8 cellular contexts compared by ENCODE assay signal in the genomic region with DNA sequence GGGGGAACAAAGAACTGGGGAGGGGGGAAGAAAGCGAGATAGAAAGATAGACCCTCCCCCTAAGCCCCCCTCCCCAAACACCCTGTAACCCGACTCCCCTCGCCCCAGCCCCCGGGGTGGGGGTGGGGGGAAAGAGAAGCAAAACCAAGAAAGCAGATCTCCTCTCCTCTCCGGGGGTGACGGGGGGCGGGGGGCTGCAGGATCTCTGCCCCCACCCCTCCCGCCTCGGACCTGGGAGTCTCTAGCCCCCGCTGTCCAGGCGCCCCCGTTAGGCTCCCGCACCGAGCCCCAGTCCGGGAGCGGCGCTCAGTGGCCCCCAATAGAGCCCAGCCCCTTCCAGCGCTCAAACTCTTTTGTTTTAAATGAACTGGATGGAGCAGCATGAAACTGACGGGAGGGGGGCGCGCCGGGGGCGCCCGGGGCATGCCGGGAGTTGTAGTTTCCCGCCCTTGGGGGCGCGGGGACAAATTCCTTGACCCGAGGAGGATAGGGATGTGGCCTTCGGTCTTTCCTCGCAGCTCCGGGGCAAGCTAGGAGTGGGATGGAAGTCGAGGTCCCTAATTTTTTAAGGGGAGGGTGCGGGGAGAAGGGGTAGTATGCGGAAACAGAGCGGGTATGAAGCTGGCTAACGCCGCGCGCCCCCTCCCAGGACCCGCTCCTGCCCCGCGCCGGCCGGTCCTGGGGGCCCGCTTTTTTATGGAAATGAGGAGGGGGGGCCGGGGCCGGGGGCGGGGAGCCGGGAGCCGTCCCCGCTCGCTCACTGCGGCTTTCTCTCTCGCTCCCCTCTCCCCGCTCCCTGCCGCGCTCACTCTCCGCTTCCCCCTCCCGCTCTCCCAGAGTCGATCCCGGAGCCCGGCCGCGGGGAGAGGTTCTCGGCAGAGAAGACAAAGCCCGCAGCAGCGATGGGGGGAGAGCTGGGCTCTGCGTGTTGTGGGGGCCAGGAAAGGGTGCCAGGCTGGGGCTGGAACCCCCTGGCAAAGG. TPM values are rescaled to one million over a fixed set of nuclear protein-coding genes. Genes with fewer than 3 reads are reported as not detected.
A peak's percentile ranks its signal among the peaks of the same experiment; 100 is the strongest.
DNase-seq lines count a peak whose midpoint lies in the region; ATAC-seq and TF ChIP-seq lines count a peak whose summit lies in the region.

A gene with protein sequence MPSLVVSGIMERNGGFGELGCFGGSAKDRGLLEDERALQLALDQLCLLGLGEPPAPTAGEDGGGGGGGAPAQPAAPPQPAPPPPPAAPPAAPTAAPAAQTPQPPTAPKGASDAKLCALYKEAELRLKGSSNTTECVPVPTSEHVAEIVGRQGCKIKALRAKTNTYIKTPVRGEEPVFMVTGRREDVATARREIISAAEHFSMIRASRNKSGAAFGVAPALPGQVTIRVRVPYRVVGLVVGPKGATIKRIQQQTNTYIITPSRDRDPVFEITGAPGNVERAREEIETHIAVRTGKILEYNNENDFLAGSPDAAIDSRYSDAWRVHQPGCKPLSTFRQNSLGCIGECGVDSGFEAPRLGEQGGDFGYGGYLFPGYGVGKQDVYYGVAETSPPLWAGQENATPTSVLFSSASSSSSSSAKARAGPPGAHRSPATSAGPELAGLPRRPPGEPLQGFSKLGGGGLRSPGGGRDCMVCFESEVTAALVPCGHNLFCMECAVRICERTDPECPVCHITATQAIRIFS (minus strand): TSS at position 355 of the 981 bp plus-strand sequence. CDS start 467 bp downstream, outside the sequence.

- no peaks in the 10 kb centered on the region for H4K20me1 ChIP-seq in mammary epithelial cell (ENCODE audit: insufficient read depth, low read length)

- H3K4me3 ChIP-seq in AG04450 (ENCODE audit: low read depth, low read length): peak within 1 kb of the TSS; percentile 87
- peak within 1 kb of the TSS; percentile 70 to 98 (median 84) for H3K4me3 ChIP-seq in mammary epithelial cell (replicated peaks in 1 of 3; ENCODE audit: insufficient read depth in 1 of 3, low read depth in 2 of 3, low read length in 3 of 3)
- peak within 1 kb of the TSS; percentile 89 for H3K4me3 ChIP-seq in iPS-18c (ENCODE audit: insufficient read depth, low read depth, low read length)
- peak within 1 kb of the TSS; percentile 81 to 95 (median 87) for H3K4me3 ChIP-seq in gastrocnemius medialis

- TF ChIP-seq CTCF in AG04450 (IDR thresholded peaks at IDR 0.05; ENCODE audit: low read depth, low read length) (no peak), mammary epithelial cell (conservative IDR thresholded peaks at IDR 0.05 in 1 of 2, IDR thresholded peaks at IDR 0.05 in 1 of 2; ENCODE audit: extremely low read depth in 1 of 2, insufficient read depth in 1 of 2, low read depth in 1 of 2, low read length in 2 of 2) (peak in 1 of 2 donors; percentile 1), gastrocnemius medialis (IDR thresholded peaks at IDR 0.05 in 4 of 5, conservative IDR thresholded peaks at IDR 0.05 in 1 of 5) (no peak)

- POLR2A ChIA-PET in AG04450 (lab: Yijun Ruan, JAX): interaction anchor here (0.5 to 1.4 kb wide), 7 partner anchors 36 to 218 kb away, joined by 3 to 6 read pairs (median 4); no protein-coding TSS in a partner anchor

- no peaks in the 10 kb centered on the region; the same call in 1 of the 2 replicates for H3K9me3 ChIP-seq in AG04450 (ENCODE audit: control insufficient read depth, insufficient read depth, low read length)
- no peaks in the 10 kb centered on the region for H3K9me3 ChIP-seq in mammary epithelial cell (replicated peaks; ENCODE audit: insufficient read depth, low read length)
- H3K9me3 ChIP-seq in iPS-18c (ENCODE audit: control insufficient read depth, insufficient read depth, low read length): peaks cover 4% of the 10 kb centered on the region
- no peaks in the 10 kb centered on the region for H3K9me3 ChIP-seq in gastrocnemius medialis

- H2AFZ ChIP-seq in mammary epithelial cell (ENCODE audit: low read depth, low read length): peak within 1 kb of the TSS; percentile 96

- intact Hi-C loops in mammary epithelial cell (cut with micrococcal nuclease) (loop anchor here (2.0 kb wide), 1 partner anchor 28 kb away; the partner anchor contains the start of gene LAMTOR2), gastrocnemius medialis (cut with DNase I; ENCODE audit: low total_unique reads) (no loop called here)

- H3K9ac ChIP-seq in mammary epithelial cell (ENCODE audit: insufficient read depth, low read length): peak within 1 kb of the TSS; percentile 60

- H3K4me1 ChIP-seq in mammary epithelial cell (ENCODE audit: insufficient read depth, low read length): no peaks in the 10 kb centered on the region
- H3K4me1 ChIP-seq in gastrocnemius medialis: peaks cover 3 to 14% of the 10 kb centered on the region in 2 donors

- H3K27me3 ChIP-seq in AG04450 (ENCODE audit: control insufficient read depth, insufficient read depth, low read length): no peaks in the 10 kb centered on the region
- no peaks in the 10 kb centered on the region for H3K27me3 ChIP-seq in mammary epithelial cell (ENCODE audit: insufficient read depth, low read length)
- H3K27me3 ChIP-seq in gastrocnemius medialis: peaks cover 0 to 5% (median 0%) of the 10 kb centered on the region in 3 donors

- in situ Hi-C loops in mammary epithelial cell (cut with MboI; ENCODE audit: low sequenced_read_pairs in 2 of 2) (no loop called here), gastrocnemius medialis (cut with MboI; ENCODE audit: low sequenced_read_pairs in 4 of 4) (no loop called here)

- DNase-seq in AG04450 (ENCODE audit: low read depth, low spot score) (no peak), NCI-H2107 treated with DMSO at 0.1 percent for 48 hours (lab: John Stamatoyannopoulos, UW; ENCODE audit: unreplicated experiment) (peak; percentile 65), UCSD-AML1 (lab: John Stamatoyannopoulos, UW; ENCODE audit: unreplicated experiment) (peak; percentile 75), mammary epithelial cell (no peak), gastrocnemius medialis (peak in 1 of 2 donors; percentile 50)

- peak within 1 kb of the TSS; percentile 95 for H3K4me2 ChIP-seq in mammary epithelial cell (ENCODE audit: insufficient read depth, low read depth, low read length)

- dilution Hi-C loops in mammary epithelial cell (cut with HindIII; ENCODE audit: low sequenced_read_pairs): no loop called here

- TF ChIP-seq POLR2A in gastrocnemius medialis (IDR thresholded peaks at IDR 0.05): no peak

- no peaks in the 10 kb centered on the region for H3K79me2 ChIP-seq in mammary epithelial cell (ENCODE audit: insufficient read depth, low read length)

- no TSS peak for BruUV-seq in mammary epithelial cell (replicated peaks; lab: Mats Ljungman, UMichigan)

- WGBS in mammary epithelial cell (ENCODE audit: low coverage, missing lambda C conversion rate): 1% methylated on average over 26 of the region's 69 CpGs

- peak; percentile 52 for ATAC-seq in GM21529 (IDR thresholded peaks at IDR 0.05; ENCODE audit: unreplicated experiment)
- ATAC-seq in gastrocnemius medialis: peak; percentile 76 to 80
- ATAC-seq in HG03039 (IDR thresholded peaks at IDR 0.05; ENCODE audit: unreplicated experiment): no peak

- CTCF ChIA-PET in AG04450 (lab: Charles Lee) (interaction anchor here (2.6 to 3.3 kb wide), 3 partner anchors 14 to 143 kb away, joined by 15 to 16 read pairs (median 15); no protein-coding TSS in a partner anchor), mammary epithelial cell (lab: Charles Lee; ENCODE audit: low non-redundant PET) (interaction anchor here (0.6 kb wide), 1 partner anchor 21 kb away, joined by 5 read pairs; the partner anchor contains the start of gene RAB25)

- H3K36me3 ChIP-seq in mammary epithelial cell (ENCODE audit: insufficient read depth, low read length): no peaks in the 10 kb centered on the region
- no peaks in the 10 kb centered on the region for H3K36me3 ChIP-seq in gastrocnemius medialis

- H3K27ac ChIP-seq in AG04450 (ENCODE audit: low read depth, low read length) (peak within 1 kb of the TSS; percentile 61), mammary epithelial cell (ENCODE audit: insufficient read depth, low read depth, low read length) (no peak within 1 kb of the TSS), gastrocnemius medialis (peak within 1 kb of the TSS in 3 of 4 donors; percentile 40 to 65 (median 57))

RNA-seq across cellular contexts. Expression of the gene that starts here (rescaled TPM):
- polyA plus RNA-seq in AG04450 (2011; rRNA removed) (11.8 and 14.6 TPM in 2 replicates), mammary epithelial cell (1.3 TPM)
- 13.9 and 14.3 TPM in 2 replicates for polyA minus RNA-seq in AG04450 (2011; rRNA and poly(A)+ RNA removed)
- total RNA-seq in mammary epithelial cell (1 to 10 TPM; 1.9 to 2.5 TPM), gastrocnemius medialis (not detected)
- polyA minus RNA-seq in mammary epithelial cell: 1.2 TPM

Comparison
In these comparisons a context has a peak if more than half of its experiments do, and no peak if none do; other contexts are left out.
1. Peak in ATAC-seq, H3K4me3 ChIP-seq and H3K27ac ChIP-seq in gastrocnemius medialis; RNA of the gene not detected or under 1 TPM.
2. DNase-seq: peak in NCI-H2107 treated with DMSO at 0.1 percent for 48 hours (single experiment) and UCSD-AML1 (single experiment); none in AG04450 (single experiment) and mammary epithelial cell (single experiment).
3. Peak in every context shown above with its lines, with median percentiles within 50 percentile points of each other: H3K4me3 ChIP-seq.